In the genomic region with DNA sequence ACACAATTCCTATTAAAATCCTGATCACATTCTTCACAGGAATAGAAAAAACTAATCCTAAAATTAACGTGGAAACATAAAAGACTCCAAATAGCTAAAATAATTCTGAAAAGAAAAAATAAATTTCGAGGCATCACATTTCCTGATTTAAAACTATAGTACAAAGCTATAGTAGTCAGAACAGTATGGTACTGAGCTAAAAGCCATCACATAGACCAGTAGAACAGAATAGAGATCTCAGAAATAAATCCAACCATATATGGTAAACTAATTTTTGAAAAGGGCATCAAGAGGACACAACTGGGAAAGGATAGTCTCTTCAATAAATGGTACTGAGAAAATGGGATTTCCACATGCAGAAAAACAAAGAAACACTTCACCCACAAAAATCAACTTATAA, we compare ENCODE assay signal across 27 cellular contexts.
DNase-seq lines count a peak whose midpoint lies in the region; ATAC-seq, FAIRE-seq and TF ChIP-seq lines count a peak whose summit lies in the region.
"Had no signal": no experiment of that assay in that cellular context is flagged by ENCODE, and none has a peak within 500 bp of the region (broad histone marks: within the 10 kb centered on the region; RNA-seq: fewer than 3 reads in every experiment).

No MANE protein-coding gene starts in this region.

- H3K9ac ChIP-seq in K562 (ENCODE audit: insufficient read depth in 1 of 2, low read depth in 2 of 2, low read length in 2 of 2) = no peak overlapping the region
- H3K9ac ChIP-seq in endodermal cell (ENCODE audit: extremely low read depth, low read length, poor library complexity, severe bottlenecking) = no peak overlapping the region
- H3K9ac ChIP-seq: BLaER1 had no signal

- CTCF ChIA-PET in HEK293 (lab: Yijun Ruan, JAX) (no interaction called here), K562 (lab: Yijun Ruan, JAX; ENCODE audit: low intra/inter-chr PET ratio) (no interaction called here)

- DNase-seq in K562 (ENCODE audit: extremely low read depth in 1 of 4, low spot score in 3 of 4) (no peak), endodermal cell (no peak), testis (no peak), kidney tubule cell (ENCODE audit: low spot score) (no peak)
- no peak for DNase-seq in activated naive CD4-positive, alpha-beta T cell treated with anti-CD3 and anti-CD28 coated beads, Interleukin-2, amount 50 U/mL, for 72 hours (ENCODE audit: low spot score in 2 of 2)
- DNase-seq: 8988T; ACHN; BE2C; C1 segment of cervical spinal cord; CD4-positive, alpha-beta memory T cell; CD4-positive, CD25-positive, alpha-beta regulatory T cell; CD8-positive, alpha-beta memory T cell; COR-L47; DMS 273 treated with DMSO at 0.1 percent for 48 hours; DMS153; DMS53; DMS79; DND-41; EL; GDM1 had no signal

- peaks cover 6% of the 10 kb centered on the region for H3K4me1 Mint-ChIP-seq in endodermal cell
- H3K4me1 Mint-ChIP-seq: CD14-positive monocyte; CD4-positive, alpha-beta memory T cell; CD4-positive, CD25-positive, alpha-beta regulatory T cell; CD8-positive, alpha-beta memory T cell had no signal

- ATAC-seq in K562 = no peak
- ATAC-seq in activated naive CD4-positive, alpha-beta T cell treated with anti-CD3 and anti-CD28 coated beads, Interleukin-2, amount 50 U/mL, for 72 hours = no peak
- ATAC-seq: GM12878 had no signal

- H2AFZ ChIP-seq in K562 (ENCODE audit: low read depth, low read length) = no peak overlapping the region

- WGBS in K562 (ENCODE audit: insufficient coverage, low coverage, missing lambda C conversion rate) = 0% methylated on average over 2 of the region's 2 CpGs
- WGBS in endodermal cell (ENCODE audit: insufficient coverage in 1 of 2, insufficient read length in 1 of 2), 2 experiments = 87 to 88% methylated on average over 1 of the region's 2 CpGs
- WGBS in testis, 2 donors = 83 to 98% methylated on average over 2 of the region's 2 CpGs

- H3K79me2 ChIP-seq in K562 (ENCODE audit: control insufficient read depth, insufficient read depth, low read length) = no peaks in the 10 kb centered on the region

- H3K4me3 Mint-ChIP-seq in endodermal cell = no peak overlapping the region
- H3K4me3 Mint-ChIP-seq: CD14-positive monocyte; CD4-positive, alpha-beta memory T cell; CD4-positive, CD25-positive, alpha-beta regulatory T cell; CD8-positive, alpha-beta memory T cell had no signal

- H3K4me1 ChIP-seq in HEK293 (ENCODE audit: control insufficient read depth, insufficient read depth, low read length) (no peaks in the 10 kb centered on the region), K562 (replicated peaks in 1 of 2; ENCODE audit: control insufficient read depth in 2 of 2, insufficient read depth in 2 of 2, low read length in 2 of 2) (no peaks in the 10 kb centered on the region), endodermal cell (ENCODE audit: control insufficient read depth, insufficient read depth, low read length) (no peaks in the 10 kb centered on the region), testis (no peaks in the 10 kb centered on the region)
- H3K4me1 ChIP-seq: BE2C had no signal

- H3K36me3 ChIP-seq in HEK293 (ENCODE audit: control insufficient read depth in 2 of 2, insufficient read depth in 1 of 2, low read length in 2 of 2) (no peaks in the 10 kb centered on the region), K562 (ENCODE audit: control insufficient read depth, insufficient read depth, low read length) (no peaks in the 10 kb centered on the region), endodermal cell (ENCODE audit: control insufficient read depth, insufficient read depth, low read length) (no peaks in the 10 kb centered on the region), testis (ENCODE audit: low read depth, missing control alignments) (no peaks in the 10 kb centered on the region)
- H3K36me3 ChIP-seq: BE2C, BLaER1 had no signal

- H4K20me1 ChIP-seq in K562 (replicated peaks; ENCODE audit: control insufficient read depth, insufficient read depth, low read length) = no peaks in the 10 kb centered on the region
- H4K20me1 ChIP-seq: BLaER1 had no signal

- no peak for FAIRE-seq in K562 (lab: Jason Lieb, UNC)
- FAIRE-seq: A204.1, GM12878, GM12892, GM18507 had no signal

- no peaks in the 10 kb centered on the region for H3K36me3 Mint-ChIP-seq in endodermal cell (ENCODE audit: low read depth)
- no peaks in the 10 kb centered on the region for H3K36me3 Mint-ChIP-seq in activated naive CD4-positive, alpha-beta T cell treated with anti-CD3 and anti-CD28 coated beads, Interleukin-2, amount 50 U/mL, for 72 hours
- H3K36me3 Mint-ChIP-seq: CD14-positive monocyte; CD4-positive, alpha-beta memory T cell; CD4-positive, CD25-positive, alpha-beta regulatory T cell; CD8-positive, alpha-beta memory T cell had no signal

- POLR2A ChIA-PET in HEK293 (lab: Yijun Ruan, JAX) (no interaction called here), K562 (lab: Yijun Ruan, JAX) (no interaction called here)

- no TSS peak for BruUV-seq in K562 (replicated peaks; lab: Mats Ljungman, UMichigan)

- TF ChIP-seq POLR2A in K562 (conservative IDR thresholded peaks at IDR 0.05) (no peak), testis (IDR thresholded peaks at IDR 0.05) (no peak)

- no peak overlapping the region for H3K27ac Mint-ChIP-seq in endodermal cell
- no peak overlapping the region for H3K27ac Mint-ChIP-seq in activated naive CD4-positive, alpha-beta T cell treated with anti-CD3 and anti-CD28 coated beads, Interleukin-2, amount 50 U/mL, for 72 hours
- H3K27ac Mint-ChIP-seq: CD14-positive monocyte; CD4-positive, alpha-beta memory T cell; CD4-positive, CD25-positive, alpha-beta regulatory T cell; CD8-positive, alpha-beta memory T cell had no signal

- TF ChIP-seq RAD21 in K562 (CRISPR knock-in tag; conservative IDR thresholded peaks at IDR 0.05 in 1 of 2, IDR thresholded peaks at IDR 0.05 in 1 of 2) = no peak

- intact Hi-C loops in K562 (cut with micrococcal nuclease) = no loop called here
- intact Hi-C loops in testis (cut with DNase I; ENCODE audit: low total_unique reads) = no loop called here

- in situ Hi-C loops in K562 (cut with MboI) = no loop called here

- H3K4me2 ChIP-seq in K562 (ENCODE audit: insufficient read depth, low read length) = no peak overlapping the region
- H3K4me2 ChIP-seq: BLaER1 had no signal

- no peak for TF ChIP-seq CTCF in HEK293 (tag by site-specific recombination; IDR thresholded peaks at IDR 0.05)
- no peak for TF ChIP-seq CTCF in K562 (IDR thresholded peaks at IDR 0.05 in 2 of 3, conservative IDR thresholded peaks at IDR 0.05 in 1 of 3; ENCODE audit: insufficient read depth in 2 of 3, low read depth in 1 of 3, low read length in 3 of 3)
- no peak for TF ChIP-seq CTCF in endodermal cell (conservative IDR thresholded peaks at IDR 0.05)
- TF ChIP-seq CTCF in testis (IDR thresholded peaks at IDR 0.05) = no peak

- H3K4me3 ChIP-seq in HEK293 (ENCODE audit: low read depth, low read length) (no peak overlapping the region), K562 (no peak overlapping the region), endodermal cell (ENCODE audit: low read length) (peak overlapping the region; percentile 20), testis (no peak overlapping the region)
- H3K4me3 ChIP-seq: BLaER1, GM12878 had no signal

- H3K27me3 ChIP-seq in K562 (ENCODE audit: control insufficient read depth in 2 of 2, insufficient read depth in 2 of 2, low read length in 2 of 2) = 0 out of 5 replicates have a peak, but pooled peaks cover 0 to 6% of the 10 kb centered on the region in 2 experiments
- no peaks in the 10 kb centered on the region for H3K27me3 ChIP-seq in endodermal cell (ENCODE audit: control insufficient read depth, insufficient read depth, low read length, poor library complexity, severe bottlenecking)
- no peaks in the 10 kb centered on the region for H3K27me3 ChIP-seq in testis
- H3K27me3 ChIP-seq: BE2C, BLaER1 had no signal

- H3K9me3 ChIP-seq in HEK293 (ENCODE audit: control insufficient read depth, insufficient read depth, low read depth, low read length) (no peaks in the 10 kb centered on the region), K562 (replicated peaks; ENCODE audit: control insufficient read depth, insufficient read depth, low read depth, low read length) (no peaks in the 10 kb centered on the region), endodermal cell (ENCODE audit: control insufficient read depth, low read length) (peaks cover 15% of the 10 kb centered on the region), testis (no peaks in the 10 kb centered on the region)
- H3K9me3 ChIP-seq: BE2C had no signal

- TF ChIP-seq EP300 in K562 (IDR thresholded peaks at IDR 0.05; ENCODE audit: low read length) = no peak

- no peaks in the 10 kb centered on the region for H3K27me3 Mint-ChIP-seq in endodermal cell (ENCODE audit: insufficient read depth)
- H3K27me3 Mint-ChIP-seq: CD4-positive, CD25-positive, alpha-beta regulatory T cell had no signal

- H3K9me3 Mint-ChIP-seq in endodermal cell = peaks cover 20% of the 10 kb centered on the region
- no peaks in the 10 kb centered on the region for H3K9me3 Mint-ChIP-seq in activated naive CD4-positive, alpha-beta T cell treated with anti-CD3 and anti-CD28 coated beads, Interleukin-2, amount 50 U/mL, for 72 hours

- H3K27ac ChIP-seq in HEK293 (ENCODE audit: extremely low read depth, low read depth, low read length) = no peak overlapping the region
- no peak overlapping the region for H3K27ac ChIP-seq in K562 (ENCODE audit: extremely low read depth, low read depth, low read length)
- H3K27ac ChIP-seq in endodermal cell (ENCODE audit: low read depth, low read length) = no peak overlapping the region
- no peak overlapping the region for H3K27ac ChIP-seq in testis
- H3K27ac ChIP-seq: BLaER1 had no signal

- no peaks in the 10 kb centered on the region for H3K9me1 ChIP-seq in K562 (ENCODE audit: control insufficient read depth, insufficient read depth, low read length)

TF ChIP-seq in HEK293, 187 proteins besides CTCF, POLR2A, EP300 and RAD21 (continues in another document):
- TF ChIP-seq TRIM28 (IDR thresholded peaks at IDR 0.05; ENCODE audit: borderline replicate concordance, low read length) = peak; percentile 53; the same call in 1 of the 2 replicates
- no peak for TF ChIP-seq ZNF521 (tag by site-specific recombination; IDR thresholded peaks at IDR 0.05)
- no peak for TF ChIP-seq ZNF660 (tag by site-specific recombination; IDR thresholded peaks at IDR 0.05)
- no peak for TF ChIP-seq KLF10 (tag by site-specific recombination; IDR thresholded peaks at IDR 0.05)
- TF ChIP-seq ZNF132 (tag by site-specific recombination; IDR thresholded peaks at IDR 0.05; ENCODE audit: borderline replicate concordance) = no peak
- TF ChIP-seq ZNF366 (tag by site-specific recombination; conservative IDR thresholded peaks at IDR 0.05) = no peak
